13 cellular contexts compared by ENCODE assay signal in genomic region chr3:72397586-72397985, GRCh38. TPM values are rescaled to one million over a fixed set of nuclear protein-coding genes. Genes with fewer than 3 reads are reported as not detected.
A peak's percentile ranks its signal among the peaks of the same experiment; 100 is the strongest.
DNase-seq lines count a peak whose midpoint lies in the region; ATAC-seq and TF ChIP-seq lines count a peak whose summit lies in the region.
"Had no signal": no experiment of that assay in that cellular context is flagged by ENCODE, and none has a peak within 500 bp of the region (broad histone marks: within the 10 kb centered on the region; RNA-seq: fewer than 3 reads in every experiment).

No MANE protein-coding gene starts in this region.

- H4K20me1 ChIP-seq in DND-41 (ENCODE audit: insufficient read depth, low read length) = peaks cover 88% of the 10 kb centered on the region
- peaks cover 82% of the 10 kb centered on the region for H4K20me1 ChIP-seq in GM23338 (replicated peaks; ENCODE audit: insufficient read depth)

- peak overlapping the region; percentile 49; the same call in 2 of the 3 replicates for H3K4me3 Mint-ChIP-seq in GM23338
- no peak overlapping the region; the same call in 1 of the 2 replicates for H3K4me3 Mint-ChIP-seq in WTC11
- H3K4me3 Mint-ChIP-seq: CD8-positive, alpha-beta T cell; T-helper 17 cell had no signal

- H3K36me3 ChIP-seq in DND-41 (ENCODE audit: insufficient read depth, low read length) = no peaks in the 10 kb centered on the region
- H3K36me3 ChIP-seq in GM23338 (ENCODE audit: insufficient read depth) = no peaks in the 10 kb centered on the region
- H3K36me3 ChIP-seq in liver (ENCODE audit: control insufficient read depth in 4 of 4, insufficient read depth in 3 of 4, low read depth in 1 of 4, low read length in 3 of 4) = no peaks in the 10 kb centered on the region

- CTCF ChIA-PET in WTC11 (lab: Charles Lee) = interaction anchor here (1.0 kb wide), 1 partner anchor 425 kb away, joined by 6 read pairs; no protein-coding TSS in a partner anchor

- TF ChIP-seq CTCF in DND-41 (IDR thresholded peaks at IDR 0.05; ENCODE audit: borderline replicate concordance, extremely low read depth, low read length, poor library complexity, severe bottlenecking) (no peak), GM23338 (conservative IDR thresholded peaks at IDR 0.05; ENCODE audit: low read depth in 2 of 2) (no peak), WTC11 (IDR thresholded peaks at IDR 0.05) (no peak), liver (IDR thresholded peaks at IDR 0.05; ENCODE audit: low read depth, low read length, missing input control) (no peak)

- 81% methylated on average over 2 of the region's 2 CpGs for WGBS in liver

- no peaks in the 10 kb centered on the region for H3F3A ChIP-seq in GM23338 (replicated peaks; ENCODE audit: low read depth)

- H3K4me3 ChIP-seq in DND-41 (ENCODE audit: low read depth in 1 of 2, low read length in 2 of 2) (no peak overlapping the region), GM23338 (no peak overlapping the region), liver (ENCODE audit: low read depth in 1 of 3, low read length in 3 of 3) (no peak overlapping the region)

- H3K79me2 ChIP-seq in DND-41 (ENCODE audit: insufficient read depth, low read length) (peaks cover 97% of the 10 kb centered on the region), GM23338 (replicated peaks; ENCODE audit: insufficient read depth) (peaks cover 100% of the 10 kb centered on the region)

- H3K9me3 ChIP-seq in DND-41 (ENCODE audit: insufficient read depth, low read length, severe bottlenecking) = no peaks in the 10 kb centered on the region
- no peaks in the 10 kb centered on the region for H3K9me3 ChIP-seq in liver (ENCODE audit: control insufficient read depth in 4 of 4, low read length in 3 of 4)

- H3K9ac ChIP-seq in DND-41 (ENCODE audit: low read depth, low read length) (no peak overlapping the region), liver (ENCODE audit: low read depth in 1 of 2, low read length in 2 of 2) (no peak overlapping the region)

- DNase-seq in DND-41 = no peak
- peak; percentile 61 for DNase-seq in GM23338 (ENCODE audit: low spot score)
- no peak for DNase-seq in WTC11 (ENCODE audit: low spot score)
- DNase-seq in NCI-H510A (lab: John Stamatoyannopoulos, UW) = no peak
- no peak for DNase-seq in HCEC 1CT
- DNase-seq: CD8-positive, alpha-beta T cell; NCI-H1417; NCI-H1930; T-helper 17 cell had no signal

- H3K27ac ChIP-seq in DND-41 (ENCODE audit: low read length) (no peak overlapping the region), GM23338 (ENCODE audit: low read depth) (no peak overlapping the region), liver (ENCODE audit: low read depth in 1 of 2, low read length in 2 of 2) (no peak overlapping the region)

- H3K27me3 ChIP-seq in DND-41 (ENCODE audit: insufficient read depth, low read length, poor library complexity) = no peaks in the 10 kb centered on the region
- no peaks in the 10 kb centered on the region for H3K27me3 ChIP-seq in GM23338 (ENCODE audit: insufficient read depth)
- H3K27me3 ChIP-seq in liver (ENCODE audit: control insufficient read depth in 4 of 4, insufficient read depth in 4 of 4, low read length in 3 of 4) = no peaks in the 10 kb centered on the region

- ATAC-seq in DND-41 (ENCODE audit: insufficient read depth, low read depth) (peak; percentile 63; the same call in 1 of the 3 replicates), GM23338 (peak; percentile 87), WTC11 (peak; percentile 77), GM21786 (IDR thresholded peaks at IDR 0.05; ENCODE audit: unreplicated experiment) (no peak)
- ATAC-seq: CD8-positive, alpha-beta T cell; Panc1; Right ventricle myocardium inferior; T-helper 17 cell had no signal

- H2AFZ ChIP-seq in DND-41 (ENCODE audit: low read depth, low read length) (no peak overlapping the region), GM23338 (no peak overlapping the region)

- no peak overlapping the region for H3K4me2 ChIP-seq in DND-41 (ENCODE audit: insufficient read depth, low read length)
- peak overlapping the region; percentile 48 for H3K4me2 ChIP-seq in GM23338

- POLR2A ChIA-PET in WTC11 (lab: Charles Lee) = interaction anchor here (0.6 to 0.7 kb wide), 2 partner anchors 14 to 423 kb away, joined by 3 read pairs; no protein-coding TSS in a partner anchor

- H3K27me3 Mint-ChIP-seq in GM23338 (ENCODE audit: insufficient read depth, low read depth, poor library complexity) (no peaks in the 10 kb centered on the region), WTC11 (ENCODE audit: low read depth) (no peaks in the 10 kb centered on the region)
- H3K27me3 Mint-ChIP-seq: T-helper 17 cell had no signal

- H3K27ac Mint-ChIP-seq in GM23338 (no peak overlapping the region), WTC11 (no peak overlapping the region; the same call in 1 of the 2 replicates)
- H3K27ac Mint-ChIP-seq: CD8-positive, alpha-beta T cell; T-helper 17 cell had no signal

- no peaks in the 10 kb centered on the region for H3K9me2 ChIP-seq in GM23338 (ENCODE audit: insufficient read depth)

- H3K4me1 ChIP-seq in DND-41 (ENCODE audit: insufficient read depth, low read length) (no peaks in the 10 kb centered on the region), GM23338 (ENCODE audit: insufficient read depth) (peaks cover 87% of the 10 kb centered on the region), liver (ENCODE audit: control insufficient read depth in 4 of 4, insufficient read depth in 4 of 4, low read length in 3 of 4) (peaks cover 0 to 18% (median 0%) of the 10 kb centered on the region in 4 donors)

- H3K4me1 Mint-ChIP-seq in GM23338 (peaks cover 77% of the 10 kb centered on the region), WTC11 (peaks cover 73% of the 10 kb centered on the region)

- TF ChIP-seq RAD21 in liver (IDR thresholded peaks at IDR 0.05) = no peak

- H3K9me3 Mint-ChIP-seq in GM23338 = no peaks in the 10 kb centered on the region
- H3K9me3 Mint-ChIP-seq in WTC11 = no peaks in the 10 kb centered on the region
- H3K9me3 Mint-ChIP-seq: CD8-positive, alpha-beta T cell had no signal

- H3K36me3 Mint-ChIP-seq in GM23338 (ENCODE audit: low read depth) (no peaks in the 10 kb centered on the region), WTC11 (no peaks in the 10 kb centered on the region)

TF ChIP-seq in GM23338, 12 proteins besides CTCF, POLR2A, EP300 and RAD21 (continues in another document):
- TF ChIP-seq EZH2 (IDR thresholded peaks at IDR 0.05; ENCODE audit: low read depth, unreplicated experiment) (no peak), ZNF331 (CRISPR knock-in tag; IDR thresholded peaks at IDR 0.05; ENCODE audit: low read depth) (no peak), ETS1 (IDR thresholded peaks at IDR 0.05) (no peak), JUNB (IDR thresholded peaks at IDR 0.05; ENCODE audit: unreplicated experiment) (no peak)

TF ChIP-seq in WTC11, 78 proteins besides CTCF, POLR2A, EP300 and RAD21:
- TF ChIP-seq GABPB1 (CRISPR knock-in tag; IDR thresholded peaks at IDR 0.05) (no peak), FOXK1 (CRISPR knock-in tag; IDR thresholded peaks at IDR 0.05) (peak; percentile 42; the same call in 1 of the 2 replicates), CREM (CRISPR knock-in tag; IDR thresholded peaks at IDR 0.05) (no peak), IRF2 (CRISPR knock-in tag; IDR thresholded peaks at IDR 0.05; ENCODE audit: borderline replicate concordance, low read depth) (no peak), ZNF263 (CRISPR knock-in tag; IDR thresholded peaks at IDR 0.05; ENCODE audit: low read depth) (no peak), PREB (CRISPR knock-in tag; IDR thresholded peaks at IDR 0.05; ENCODE audit: borderline replicate concordance) (no peak), ZBTB21 (CRISPR knock-in tag; IDR thresholded peaks at IDR 0.05; ENCODE audit: borderline replicate concordance) (no peak), EMX1 (CRISPR knock-in tag; IDR thresholded peaks at IDR 0.05) (no peak), ZNF396 (CRISPR knock-in tag; IDR thresholded peaks at IDR 0.05; ENCODE audit: borderline replicate concordance) (no peak)

TF ChIP-seq in liver, 16 proteins besides CTCF, POLR2A, EP300 and RAD21:
- TF ChIP-seq YY1 (IDR thresholded peaks at IDR 0.05) (no peak), SP1 (IDR thresholded peaks at IDR 0.05) (no peak), REST (IDR thresholded peaks at IDR 0.05) (peak; percentile 95)

RNA-seq across cellular contexts. Expression of gene RYBP, which starts 48.8 kb away (rescaled TPM):
- 23.8 and 26.7 TPM in 2 replicates for total RNA-seq in GM23338 (2014; rRNA removed; shearing (Covaris generic))
- polyA plus RNA-seq in GM23338 (2016; fragmentation: Nextera tagmentation; extraction: Ambion mirVana) = 13.6 and 13.9 TPM in 2 replicates
- total RNA-seq in WTC11 (2021) = 20.0 to 21.4 TPM (median 20.0 TPM) in 3 replicates
- total RNA-seq in liver = 10 to 100 TPM in 1 of 2 donors, 1 to 10 TPM in 1; 6.4 to 14.8 TPM
- polyA plus RNA-seq in liver = 1 to 10 TPM; 3.1 to 3.3 TPM
